ENCODE assay signal across 8 cellular contexts in genomic region chr19:6021878-6022569, GRCh38. TPM values are rescaled to one million over a fixed set of nuclear protein-coding genes. Genes with fewer than 3 reads are reported as not detected.
DNase-seq lines count a peak whose midpoint lies in the region; ATAC-seq, FAIRE-seq and TF ChIP-seq lines count a peak whose summit lies in the region.

No MANE protein-coding gene starts in this region.

- ATAC-seq in mucosa of descending colon = peak; percentile 89

- no peak overlapping the region for H3K27ac ChIP-seq in endothelial cell of umbilical vein (ENCODE audit: insufficient read depth, low read depth, low read length)

- H3K4me2 ChIP-seq in endothelial cell of umbilical vein (ENCODE audit: insufficient read depth, low read length) = no peak overlapping the region

- peak; percentile 86 for FAIRE-seq in endothelial cell of umbilical vein (lab: Jason Lieb, UNC)

- no TSS peak for BruUV-seq in endothelial cell of umbilical vein (replicated peaks; lab: Mats Ljungman, UMichigan)

- H2AFZ ChIP-seq in endothelial cell of umbilical vein (ENCODE audit: low read depth, low read length) = no peak overlapping the region

- DNase-seq in AG10803 (ENCODE audit: low read depth) (peak; percentile 60), HCEC 1CT (peak; percentile 55), NCI-H82 treated with DMSO at 0.1 percent for 48 hours (lab: John Stamatoyannopoulos, UW; ENCODE audit: unreplicated experiment) (peak; percentile 9), endothelial cell of umbilical vein (ENCODE audit: low read depth, low spot score) (peak; percentile 71), mucosa of descending colon (peak; percentile 57 to 87 (median 69)), HPDE6-E6E7 (ENCODE audit: extremely low spot score) (no peak)
- DNase-seq in activated CD8-positive, alpha-beta memory T cell treated with anti-CD3 and anti-CD28 coated beads for 4 hours (ENCODE audit: low read depth in 2 of 2) = peak; percentile 59 to 62
- DNase-seq in stimulated activated CD8-positive, alpha-beta memory T cell treated with anti-CD3 and anti-CD28 coated beads, Interleukin-4, amount 100 ng/mL, for 1 hour (ENCODE audit: low read depth in 2 of 2, low spot score in 1 of 2) = peak; percentile 42 to 59

- peaks cover 12% of the 10 kb centered on the region for H3K4me1 ChIP-seq in endothelial cell of umbilical vein (ENCODE audit: control insufficient read depth, extremely low read depth, insufficient read depth, low read length)
- no peaks in the 10 kb centered on the region for H3K4me1 ChIP-seq in mucosa of descending colon (ENCODE audit: low read depth)

- intact Hi-C loops in endothelial cell of umbilical vein (cut with micrococcal nuclease) (loop anchor here (1.0 to 5.0 kb wide), 4 partner anchors 35 to 218 kb away; partner anchors contain the start of genes NDUFA11 and VMAC), mucosa of descending colon (cut with DNase I, micrococcal nuclease) (loop anchor here (5.0 kb wide), 1 partner anchor 35 kb away; no protein-coding TSS in a partner anchor)

- POLR2A ChIA-PET in endothelial cell of umbilical vein (lab: Charles Lee) = interaction anchor here (1.7 kb wide), 1 partner anchor 9 kb away, joined by 6 read pairs; no protein-coding TSS in a partner anchor

- CTCF ChIA-PET in endothelial cell of umbilical vein (lab: Charles Lee) = interaction anchor here (0.6 to 3.5 kb wide), 52 partner anchors 8 to 350 kb away, joined by 3 to 304 read pairs (median 5); partner anchors contain the start of genes ALKBH7, NDUFA11, NRTN and RANBP3

- TF ChIP-seq POLR2A in endothelial cell of umbilical vein (IDR thresholded peaks at IDR 0.05; ENCODE audit: low read depth, low read length) = no peak

- H3K36me3 ChIP-seq in endothelial cell of umbilical vein (ENCODE audit: control insufficient read depth in 2 of 2, extremely low read depth in 1 of 2, insufficient read depth in 2 of 2, low read length in 2 of 2) (no peaks in the 10 kb centered on the region), mucosa of descending colon (ENCODE audit: low read depth) (no peaks in the 10 kb centered on the region)

- no peaks in the 10 kb centered on the region for H4K20me1 ChIP-seq in endothelial cell of umbilical vein (replicated peaks; ENCODE audit: control insufficient read depth, extremely low read depth, insufficient read depth, low read length)

- no peaks in the 10 kb centered on the region for H3K9me3 ChIP-seq in endothelial cell of umbilical vein (replicated peaks; ENCODE audit: control insufficient read depth, insufficient read depth, low read length)
- no peaks in the 10 kb centered on the region for H3K9me3 ChIP-seq in mucosa of descending colon

- dilution Hi-C loops in endothelial cell of umbilical vein (cut with MboI; ENCODE audit: extremely low pct_ligation_motif_present, low sequenced_read_pairs) = no loop called here

- H3K9ac ChIP-seq in endothelial cell of umbilical vein (replicated peaks; ENCODE audit: extremely low read depth, insufficient read depth, low read length) = no peak overlapping the region

- H3K4me3 ChIP-seq in AG10803 (ENCODE audit: low read length) = no peak overlapping the region
- H3K4me3 ChIP-seq in endothelial cell of umbilical vein (replicated peaks in 1 of 3; ENCODE audit: insufficient read depth in 1 of 3, low read depth in 1 of 3, low read length in 3 of 3) = no peak overlapping the region
- H3K4me3 ChIP-seq in mucosa of descending colon = no peak overlapping the region

- no peaks in the 10 kb centered on the region for H3K27me3 ChIP-seq in endothelial cell of umbilical vein (ENCODE audit: control insufficient read depth in 2 of 2, insufficient read depth in 2 of 2, low read length in 2 of 2)

- no peaks in the 10 kb centered on the region for H3K9me1 ChIP-seq in endothelial cell of umbilical vein (replicated peaks; ENCODE audit: control insufficient read depth, extremely low read depth, insufficient read depth, low read length)

- peak; percentile 66 for TF ChIP-seq CTCF in AG10803 (conservative IDR thresholded peaks at IDR 0.05; ENCODE audit: low read length)
- peak; percentile 80 to 85 for TF ChIP-seq CTCF in endothelial cell of umbilical vein (IDR thresholded peaks at IDR 0.05; ENCODE audit: extremely low read depth in 1 of 2, insufficient read depth in 1 of 2, low read depth in 1 of 2, low read length in 2 of 2)
- TF ChIP-seq CTCF in mucosa of descending colon (IDR thresholded peaks at IDR 0.05) = peak; percentile 34

- no peaks in the 10 kb centered on the region for H3K79me2 ChIP-seq in endothelial cell of umbilical vein (ENCODE audit: control insufficient read depth, insufficient read depth, low read length)

TF ChIP-seq in endothelial cell of umbilical vein, 7 proteins besides CTCF, POLR2A, EP300 and RAD21:
- TF ChIP-seq FOS (IDR thresholded peaks at IDR 0.05; ENCODE audit: borderline replicate concordance, insufficient read depth, low read length) (no peak), JUN (IDR thresholded peaks at IDR 0.05; ENCODE audit: borderline replicate concordance, insufficient read depth, insufficient read length, low read depth) (no peak), MYC (IDR thresholded peaks at IDR 0.05; ENCODE audit: low read depth, low read length) (no peak), EZH2 (IDR thresholded peaks at IDR 0.05; ENCODE audit: borderline replicate concordance, low read depth, low read length, severe bottlenecking) (no peak), GATA2 (IDR thresholded peaks at IDR 0.05; ENCODE audit: insufficient read depth, insufficient read length, low read depth, low read length) (no peak), POLR2AphosphoS5 (IDR thresholded peaks at IDR 0.05; ENCODE audit: insufficient read depth, low read depth, low read length) (no peak)

RNA-seq across cellular contexts. Expression of gene RANBP3, which starts 44.1 kb away (rescaled TPM):
- 72.3 and 87.8 TPM in 2 replicates for total RNA-seq in endothelial cell of umbilical vein
- 85.3 and 102 TPM in 2 replicates for polyA plus RNA-seq in endothelial cell of umbilical vein
- polyA plus RNA-seq in endothelial cell of umbilical vein (2011; cell fraction: cytosol; rRNA removed) = 54.0 and 75.8 TPM in 2 replicates
- polyA plus RNA-seq in endothelial cell of umbilical vein (2011; cell fraction: nucleus; rRNA removed) = 90.5 and 108 TPM in 2 replicates
- polyA plus RNA-seq in endothelial cell of umbilical vein (2012) = 49.6 and 51.8 TPM in 2 replicates
- polyA minus RNA-seq in endothelial cell of umbilical vein = 57.1 and 60.4 TPM in 2 replicates
- polyA minus RNA-seq in endothelial cell of umbilical vein (2011; cell fraction: cytosol; rRNA and poly(A)+ RNA removed) = 35.1 TPM
- polyA minus RNA-seq in endothelial cell of umbilical vein (2011; cell fraction: nucleus; rRNA and poly(A)+ RNA removed) = 35.5 and 40.5 TPM in 2 replicates
- total RNA-seq in mucosa of descending colon = 10 to 100 TPM; 47.0 to 94.2 (median 60.5) TPM
